Comparison of ENCODE assay signal across 19 cellular contexts in genomic region chr12:111287125-111287900, GRCh38.
"Had no signal": no experiment of that assay in that cellular context is flagged by ENCODE, and none has a peak within 500 bp of the region (broad histone marks: within the 10 kb centered on the region; RNA-seq: fewer than 3 reads in every experiment).

No MANE protein-coding gene starts in this region.

- H3K4me2 ChIP-seq: hepatocyte had no signal

- H2AFZ ChIP-seq: hepatocyte had no signal

- H3K36me3 ChIP-seq: adrenal gland, spleen, stomach, upper lobe of left lung had no signal

- H3K27ac ChIP-seq: adrenal gland, hepatocyte, psoas muscle, spleen, stomach, testis, upper lobe of left lung had no signal

- ATAC-seq: activated CD4-positive, CD25-positive, alpha-beta regulatory T cell treated with anti-CD3 and anti-CD28 coated beads, Interleukin-2, amount 50 U/mL, for 24 hours; esophagus mucosa; left lobe of liver; psoas muscle; sciatic nerve had no signal

- H3K27me3 ChIP-seq: adrenal gland, hepatocyte, stomach, testis, upper lobe of left lung had no signal

- H3K4me1 ChIP-seq: adrenal gland, psoas muscle, spleen, stomach, testis, upper lobe of left lung had no signal

- H3K79me2 ChIP-seq: hepatocyte had no signal

- H3K9me3 ChIP-seq: adrenal gland, psoas muscle, testis, upper lobe of left lung had no signal

- FAIRE-seq: colon, endometrium, keratinocyte had no signal

- H3K4me3 ChIP-seq: adrenal gland, hepatocyte, psoas muscle, spleen, stomach, testis, upper lobe of left lung had no signal

- DNase-seq: activated effector memory CD4-positive, alpha-beta T cell treated with Interleukin-2 at 50 U/mL for 16 hours; activated naive CD4-positive, alpha-beta T cell treated with anti-CD3 and anti-CD28 coated beads, Interleukin-2, amount 50 U/mL, for 16 hours; adrenal gland; midbrain; psoas muscle; spleen; stimulated activated CD4-positive, alpha-beta T cell treated with anti-CD3 and anti-CD28 coated beads, Interleukin-1b, Interleukin-23, amount 100 ng/mL, for 48 hours; stomach; T-helper 9 cell; testis had no signal
